3 cellular contexts compared by ENCODE assay signal in genomic region chr4:136461533-136461932, GRCh38.
TF ChIP-seq lines count a peak whose summit lies in the region.

No MANE protein-coding gene starts in this region.

TF ChIP-seq in IMR-90, 13 proteins besides CTCF, POLR2A, EP300 and RAD21:
- no peak for TF ChIP-seq SMC3 (IDR thresholded peaks at IDR 0.05; ENCODE audit: low read depth, low read length)
- no peak for TF ChIP-seq RFX5 (IDR thresholded peaks at IDR 0.05; ENCODE audit: low read depth, low read length)
- TF ChIP-seq CEBPB (IDR thresholded peaks at IDR 0.05; ENCODE audit: low read depth, low read length): peak; percentile 73
- TF ChIP-seq MXI1 (IDR thresholded peaks at IDR 0.05; ENCODE audit: borderline replicate concordance, low read depth, low read length): no peak
- no peak for TF ChIP-seq USF2 (IDR thresholded peaks at IDR 0.05; ENCODE audit: low read depth, low read length)
- TF ChIP-seq FOS (IDR thresholded peaks at IDR 0.05; ENCODE audit: low read depth, low read length): no peak

TF ChIP-seq in Ishikawa, 13 proteins besides CTCF, POLR2A, EP300 and RAD21:
- TF ChIP-seq TCF12 (IDR thresholded peaks at IDR 0.05; ENCODE audit: low read depth) (no peak), CEBPB (IDR thresholded peaks at IDR 0.05) (peak; percentile 15; the same call in 1 of the 2 replicates)

TF ChIP-seq in H1, 55 proteins besides CTCF, POLR2A, EP300 and RAD21:
- no peak for TF ChIP-seq NRF1 (IDR thresholded peaks at IDR 0.05; ENCODE audit: low read depth, low read length)
- TF ChIP-seq SRF (IDR thresholded peaks at IDR 0.05; ENCODE audit: low read depth, low read length): no peak
- no peak for TF ChIP-seq SP2 (IDR thresholded peaks at IDR 0.05; ENCODE audit: low read length)
- TF ChIP-seq SIRT6 (IDR thresholded peaks at IDR 0.05; ENCODE audit: low read length): no peak
- TF ChIP-seq CEBPB (IDR thresholded peaks at IDR 0.05; ENCODE audit: low read depth, low read length): peak; percentile 47; the same call in 1 of the 2 replicates
- no peak for TF ChIP-seq ASH2L (IDR thresholded peaks at IDR 0.05; ENCODE audit: low read length)
- TF ChIP-seq USF2 (IDR thresholded peaks at IDR 0.05; ENCODE audit: low read length): no peak
